ENCODE assay signal across 18 cellular contexts in the genomic region with DNA sequence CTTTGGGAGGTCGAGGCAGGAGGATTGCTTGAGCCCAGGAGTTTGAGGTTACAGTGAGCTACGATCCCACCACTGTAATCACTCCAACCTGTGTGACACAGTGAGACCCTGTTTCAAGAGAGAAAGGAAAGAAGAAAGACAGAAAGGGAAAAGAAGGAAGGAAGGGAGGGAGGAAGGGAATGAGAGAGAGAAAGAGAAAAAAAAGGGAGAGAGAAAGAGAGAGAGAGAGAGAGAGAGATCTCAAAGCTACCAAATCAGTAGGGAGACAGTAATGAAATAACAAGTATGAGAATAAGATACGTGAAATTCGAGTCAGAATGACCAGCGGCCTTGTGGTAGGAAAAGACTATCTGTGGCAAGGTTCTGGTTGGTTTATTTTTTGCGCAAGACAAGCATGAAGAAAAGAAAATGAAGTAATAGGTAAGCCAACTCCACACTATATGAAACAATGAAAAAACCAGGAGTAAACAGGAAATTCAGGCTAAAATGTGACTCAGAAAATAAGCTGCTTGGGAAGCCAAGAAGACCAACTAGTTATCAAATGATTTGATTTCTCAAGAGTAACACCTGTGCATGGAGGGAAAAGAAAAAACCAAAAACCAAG. TPM values are rescaled to one million over a fixed set of nuclear protein-coding genes. Genes with fewer than 3 reads are reported as not detected.
DNase-seq lines count a peak whose midpoint lies in the region; ATAC-seq and TF ChIP-seq lines count a peak whose summit lies in the region.
"Had no signal": no experiment of that assay in that cellular context is flagged by ENCODE, and none has a peak within 500 bp of the region (broad histone marks: within the 10 kb centered on the region; RNA-seq: fewer than 3 reads in every experiment).

No MANE protein-coding gene starts in this region.

- H3K79me2 ChIP-seq in PC-9 (ENCODE audit: low read depth) = peaks cover 87% of the 10 kb centered on the region

- H3K27me3 ChIP-seq in HL-60 (ENCODE audit: insufficient read depth, poor library complexity, severe bottlenecking) (no peaks in the 10 kb centered on the region), PC-9 (ENCODE audit: insufficient read depth, low read depth) (no peaks in the 10 kb centered on the region), subcutaneous abdominal adipose tissue (ENCODE audit: control insufficient read depth in 5 of 5, insufficient read depth in 4 of 5, low read length in 5 of 5) (no peaks in the 10 kb centered on the region)
- H3K27me3 ChIP-seq: ovary had no signal

- no peak for ATAC-seq in HG02870 (IDR thresholded peaks at IDR 0.05; ENCODE audit: unreplicated experiment)
- ATAC-seq: activated T-helper 17 cell treated with anti-CD3 and anti-CD28 coated beads, Interleukin-2, amount 50 U/mL, for 72 hours; HCT116 had no signal

- peaks cover 57% of the 10 kb centered on the region for H3K4me1 ChIP-seq in PC-9 (replicated peaks; ENCODE audit: insufficient read depth)
- H3K4me1 ChIP-seq in subcutaneous abdominal adipose tissue (ENCODE audit: control insufficient read depth in 5 of 5, insufficient read depth in 5 of 5, low read length in 5 of 5) = peaks cover 3 to 36% (median 26%) of the 10 kb centered on the region in 5 donors

- H3K4me3 ChIP-seq in HL-60 (replicated peaks; ENCODE audit: insufficient read depth, low read length) (peak overlapping the region; percentile 13), PC-9 (peak overlapping the region; percentile 44; the same call in 1 of the 2 replicates), subcutaneous abdominal adipose tissue (ENCODE audit: low read depth in 1 of 5, low read length in 5 of 5) (no peak overlapping the region)
- H3K4me3 ChIP-seq: ovary had no signal

- H3F3A ChIP-seq in PC-9 (ENCODE audit: insufficient read depth, low read depth) = peaks cover 33% of the 10 kb centered on the region

- peaks cover 16% of the 10 kb centered on the region for H3K36me3 ChIP-seq in PC-9 (ENCODE audit: low read depth)
- peaks cover 5 to 11% (median 6%) of the 10 kb centered on the region in 5 donors for H3K36me3 ChIP-seq in subcutaneous abdominal adipose tissue (ENCODE audit: control insufficient read depth in 5 of 5, insufficient read depth in 5 of 5, low read length in 5 of 5)
- H3K36me3 ChIP-seq: ovary had no signal

- H3K27ac ChIP-seq in HL-60 (replicated peaks) (peak overlapping the region; percentile 86), PC-9 (peak overlapping the region; percentile 97), subcutaneous abdominal adipose tissue (ENCODE audit: low read depth, low read length) (peak overlapping the region; percentile 34)

- POLR2A ChIA-PET in PC-9 (lab: Charles Lee; ENCODE audit: unreplicated experiment) = interaction anchor here (0.6 to 0.9 kb wide), 3 partner anchors 9 to 1386 kb away, joined by 3 to 5 read pairs (median 4); partner anchors contain the start of genes MRPS15 and MTF1

- BruUV-seq in PC-9 (replicated peaks; lab: Mats Ljungman, UMichigan) = no TSS peak

- peak; percentile 53 to 79 for DNase-seq in HL-60 (ENCODE audit: low read depth in 1 of 2, low spot score in 1 of 2)
- DNase-seq in PC-9 = peak; percentile 24 to 97
- peak; percentile 67 for DNase-seq in fibroblast of gingiva (ENCODE audit: low read depth)
- DNase-seq in activated naive CD4-positive, alpha-beta T cell treated with Interleukin-2 at 50 U/mL for 16 hours = no peak
- no peak for DNase-seq in D341Med (ENCODE audit: low spot score)
- DNase-seq: CD4-positive, alpha-beta T cell; central memory CD4-positive, alpha-beta T cell; DND-41; effector CD8-positive, alpha-beta T cell; left ventricle myocardium superior; NCI-H187 treated with DMSO at 0.1 percent for 48 hours; NK-92 treated with Interleukin-12 subunit alpha and Interleukin-12 subunit beta, amount 100 ng/mL, for 24 hours; ovary; SHP77 treated with DMSO at 0.1 percent for 48 hours had no signal

- TF ChIP-seq CTCF in HL-60 (IDR thresholded peaks at IDR 0.05; ENCODE audit: insufficient read depth, low read length) = no peak
- TF ChIP-seq CTCF in PC-9 (conservative IDR thresholded peaks at IDR 0.05) = no peak

- no peaks in the 10 kb centered on the region for H3K9me2 ChIP-seq in PC-9 (ENCODE audit: insufficient read depth)

- H3K9ac ChIP-seq in subcutaneous abdominal adipose tissue (ENCODE audit: low read length in 5 of 5) = no peak overlapping the region

- peak overlapping the region; percentile 96 for H3K4me2 ChIP-seq in PC-9

- no peaks in the 10 kb centered on the region for H4K20me1 ChIP-seq in PC-9 (ENCODE audit: insufficient read depth)

- no peak overlapping the region for H2AFZ ChIP-seq in PC-9

- intact Hi-C loops in PC-9 (cut with micrococcal nuclease; ENCODE audit: unreplicated experiment) = loop anchor here (1.0 to 10.0 kb wide), 2 partner anchors 9 to 376 kb away; partner anchors contain the start of genes MTF1 and ZC3H12A

- CTCF ChIA-PET in PC-9 (lab: Charles Lee) = interaction anchor here (0.6 to 1.7 kb wide), 4 partner anchors 9 to 1182 kb away, joined by 4 to 11 read pairs (median 6); partner anchors contain the start of gene MTF1

- H3K9me3 ChIP-seq in PC-9 (ENCODE audit: insufficient read depth, low read depth) = no peaks in the 10 kb centered on the region
- H3K9me3 ChIP-seq in subcutaneous abdominal adipose tissue (ENCODE audit: control insufficient read depth in 5 of 5, low read length in 5 of 5) = no peaks in the 10 kb centered on the region
- H3K9me3 ChIP-seq: ovary had no signal

RNA-seq across cellular contexts. Expression of gene MTF1, which starts 8.9 kb away (rescaled TPM):
- total RNA-seq in PC-9 (2021) = 22.1 and 22.5 TPM in 2 replicates

RNA-seq across cellular contexts. Expression of gene YRDC, which starts 42.4 kb away (rescaled TPM):
- total RNA-seq in PC-9 (2021) = 13.2 and 16.0 TPM in 2 replicates

RNA-seq across cellular contexts. Expression of gene C1orf122, which starts 42.9 kb away (rescaled TPM):
- total RNA-seq in PC-9 (2021) = 51.8 and 75.8 TPM in 2 replicates

RNA-seq across cellular contexts. Expression of gene MANEAL, which starts 56.8 kb away (rescaled TPM):
- total RNA-seq in PC-9 (2021) = 11.3 and 13.1 TPM in 2 replicates

Comparison
In these comparisons a context has a peak if more than half of its experiments do, and no peak if none do; other contexts are left out.
1. DNase-seq: peak in HL-60 (2 of 2), PC-9 (2 of 2) and fibroblast of gingiva (single experiment); none in activated naive CD4-positive, alpha-beta T cell treated with Interleukin-2 at 50 U/mL for 16 hours (single experiment) and D341Med (single experiment).
2. H3K27ac ChIP-seq: peak in every context shown above with its lines; median percentile 97 in PC-9; 86 in HL-60; 34 in subcutaneous abdominal adipose tissue.
3. H3K4me3 ChIP-seq: peak in HL-60 (single experiment) and PC-9 (single experiment); none in subcutaneous abdominal adipose tissue (0 of 5).